30 cellular contexts compared by ENCODE assay signal in the genomic region with DNA sequence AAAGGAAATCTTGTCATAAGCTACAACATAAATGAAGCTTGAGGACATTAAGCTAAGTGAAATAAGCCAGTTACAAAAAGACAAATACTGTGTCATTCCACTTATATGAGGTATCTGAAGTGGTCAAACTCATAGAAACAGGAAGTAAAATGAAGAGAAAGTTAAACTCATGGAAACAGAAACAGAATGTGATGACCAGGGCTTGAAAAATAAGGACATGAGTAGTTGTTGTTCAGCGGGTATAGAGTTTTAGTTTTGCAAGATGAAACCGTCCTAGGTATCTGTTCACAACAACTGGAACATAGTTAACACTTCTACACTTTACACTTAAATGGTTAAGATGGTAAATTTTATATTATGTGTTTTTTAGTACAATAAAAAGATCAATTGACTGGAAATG. TPM values are rescaled to one million over a fixed set of nuclear protein-coding genes. Genes with fewer than 3 reads are reported as not detected.
"Had no signal": no experiment of that assay in that cellular context is flagged by ENCODE, and none has a peak within 500 bp of the region (broad histone marks: within the 10 kb centered on the region; RNA-seq: fewer than 3 reads in every experiment).

No MANE protein-coding gene starts in this region.

- H3K36me3 ChIP-seq: adrenal gland, colonic mucosa, left lung, stomach, thyroid gland, upper lobe of left lung, vagina had no signal

- FAIRE-seq: frontal cortex, islet of Langerhans had no signal

- H3K4me3 Mint-ChIP-seq: activated naive CD4-positive, alpha-beta T cell treated with anti-CD3 and anti-CD28 coated beads for 36 hours; activated naive CD8-positive, alpha-beta T cell treated with anti-CD3 and anti-CD28 coated beads for 36 hours; natural killer cell treated with Interleukin-12 subunit alpha and Interleukin-12 subunit beta and Interleukin-15 and Interleukin-18, amount 100 ng/mL, for 72 hours; stimulated activated naive B cell treated with anti-CD40 and anti-IgM and Interleukin-4, amounts not matched to agents 10 μg/mL and 1 μg/mL and 100 μg/mL, for 72 hours had no signal

- H3K4me1 ChIP-seq: adrenal gland, body of pancreas, colonic mucosa, left lung, stomach, thyroid gland, upper lobe of left lung, vagina had no signal

- DNase-seq: activated CD4-positive, alpha-beta T cell treated with anti-CD3 and anti-CD28 coated beads for 4 hours; activated CD4-positive, alpha-beta T cell treated with anti-CD3 and anti-CD28 coated beads, Interleukin-2, amount 50 U/mL, for 48 hours; activated CD4-positive, CD25-positive, alpha-beta regulatory T cell; activated CD8-positive, alpha-beta memory T cell treated with anti-CD3 and anti-CD28 coated beads for 24 hours; activated effector memory CD4-positive, alpha-beta T cell treated with anti-CD3 and anti-CD28 coated beads, Interleukin-2, amount 50 U/mL, for 16 hours; activated naive CD4-positive, alpha-beta T cell treated with anti-CD3 and anti-CD28 coated beads for 36 hours; activated naive CD8-positive, alpha-beta T cell treated with anti-CD3 and anti-CD28 coated beads for 36 hours; adrenal gland; aorta; body of pancreas; cerebellar nuclear complex; colonic mucosa; effector memory CD4-positive, alpha-beta T cell; left lung; mucosa of descending colon; posterior cingulate gyrus; right cardiac atrium; stimulated activated CD4-positive, alpha-beta T cell treated with anti-CD3 and anti-CD28 coated beads, Interleukin-15, amount 100 ng/mL, for 24 hours; stimulated activated CD4-positive, alpha-beta T cell treated with anti-CD3 and anti-CD28 coated beads, Interleukin-2, amount 100 ng/mL, for 24 hours; stimulated activated naive B cell treated with anti-CD40 and anti-IgM and Interleukin-4, amounts not matched to agents 10 μg/mL and 1 μg/mL and 100 μg/mL, for 72 hours; stomach; T1000; thyroid gland; upper lobe of left lung had no signal

- H3K36me3 Mint-ChIP-seq: activated naive CD8-positive, alpha-beta T cell treated with anti-CD3 and anti-CD28 coated beads for 36 hours; natural killer cell treated with Interleukin-12 subunit alpha and Interleukin-12 subunit beta and Interleukin-15 and Interleukin-18, amount 100 ng/mL, for 72 hours; stimulated activated naive B cell treated with anti-CD40 and anti-IgM and Interleukin-4, amounts not matched to agents 10 μg/mL and 1 μg/mL and 100 μg/mL, for 72 hours had no signal

- H3K9me3 Mint-ChIP-seq: natural killer cell treated with Interleukin-12 subunit alpha and Interleukin-12 subunit beta and Interleukin-15 and Interleukin-18, amount 100 ng/mL, for 72 hours had no signal

- H3K4me1 Mint-ChIP-seq: activated naive CD8-positive, alpha-beta T cell treated with anti-CD3 and anti-CD28 coated beads for 36 hours; stimulated activated naive B cell treated with anti-CD40 and anti-IgM and Interleukin-4, amounts not matched to agents 10 μg/mL and 1 μg/mL and 100 μg/mL, for 72 hours had no signal

- H3K27me3 Mint-ChIP-seq: activated naive CD8-positive, alpha-beta T cell treated with anti-CD3 and anti-CD28 coated beads for 36 hours; natural killer cell treated with Interleukin-12 subunit alpha and Interleukin-12 subunit beta and Interleukin-15 and Interleukin-18, amount 100 ng/mL, for 72 hours had no signal

- H3K4me3 ChIP-seq: adrenal gland, body of pancreas, colonic mucosa, left lung, lung, mucosa of descending colon, stomach, thyroid gland, upper lobe of left lung, vagina had no signal

- H3K27me3 ChIP-seq: body of pancreas, colonic mucosa, left lung, stomach, thyroid gland, upper lobe of left lung, vagina had no signal

- H3K27ac Mint-ChIP-seq: activated naive CD4-positive, alpha-beta T cell treated with anti-CD3 and anti-CD28 coated beads for 36 hours; activated naive CD8-positive, alpha-beta T cell treated with anti-CD3 and anti-CD28 coated beads for 36 hours; natural killer cell treated with Interleukin-12 subunit alpha and Interleukin-12 subunit beta and Interleukin-15 and Interleukin-18, amount 100 ng/mL, for 72 hours; stimulated activated naive B cell treated with anti-CD40 and anti-IgM and Interleukin-4, amounts not matched to agents 10 μg/mL and 1 μg/mL and 100 μg/mL, for 72 hours had no signal

- H3K27ac ChIP-seq: adrenal gland, body of pancreas, colonic mucosa, left lung, stomach, thyroid gland, upper lobe of left lung, vagina had no signal

RNA-seq across cellular contexts. Expression of gene SLC1A3, which starts 47.8 kb away (rescaled TPM):
- total RNA-seq: dermis microvascular lymphatic vessel endothelial cell had no signal
